In the genomic region with DNA sequence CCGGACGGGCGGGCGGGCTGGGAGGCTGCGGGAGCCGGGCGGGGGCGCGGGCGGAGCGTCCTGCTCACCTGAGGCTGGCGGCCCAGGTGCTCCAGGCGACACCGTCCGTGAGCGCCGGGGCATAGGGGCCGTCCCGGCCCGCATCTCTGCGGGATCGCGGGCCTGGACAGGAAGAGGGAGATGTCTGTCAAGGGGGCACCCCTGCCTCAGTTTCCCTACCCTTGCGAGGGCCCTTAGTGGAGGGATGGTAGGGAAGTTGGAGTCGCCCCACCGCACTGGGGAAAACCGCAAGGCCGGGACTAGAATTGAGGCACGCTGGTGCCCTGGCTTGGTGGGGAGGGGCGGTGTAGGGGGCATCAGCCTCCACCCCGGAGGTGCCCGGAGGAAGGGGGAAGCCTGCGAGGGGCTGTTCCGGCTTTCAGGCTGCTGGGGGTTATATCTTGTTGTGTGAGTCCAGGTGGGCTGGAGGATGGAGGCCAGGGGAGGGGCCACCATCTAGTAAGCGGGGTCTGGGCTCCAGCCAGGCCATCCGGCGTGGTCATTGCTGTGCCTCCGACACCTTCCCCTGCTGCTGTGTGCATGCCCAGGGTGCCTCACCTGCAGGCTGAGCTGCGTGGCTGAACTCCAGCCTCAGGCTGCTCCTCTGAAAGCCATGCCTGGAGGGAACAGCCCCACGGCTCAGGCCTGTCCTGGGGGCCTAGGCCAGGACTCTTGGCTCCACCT, we compare ENCODE assay signal across 8 cellular contexts. TPM values are rescaled to one million over a fixed set of nuclear protein-coding genes. Genes with fewer than 3 reads are reported as not detected.
DNase-seq lines count a peak whose midpoint lies in the region; ATAC-seq and TF ChIP-seq lines count a peak whose summit lies in the region.

No MANE protein-coding gene starts in this region.

- H3K4me3 ChIP-seq in GM23338 = peak overlapping the region; percentile 68
- H3K4me3 ChIP-seq in iPS-18a (ENCODE audit: low read length) = peak overlapping the region; percentile 67
- peak overlapping the region; percentile 59 for H3K4me3 ChIP-seq in smooth muscle cell

- H2AFZ ChIP-seq in GM23338 (no peak overlapping the region), smooth muscle cell (ENCODE audit: low read depth) (no peak overlapping the region)

- 33% methylated on average over 17 of the region's 40 CpGs for WGBS in smooth muscle cell (ENCODE audit: low lambda C conversion rate)

- no peaks in the 10 kb centered on the region for H3K9me3 Mint-ChIP-seq in GM23338

- peaks cover 14% of the 10 kb centered on the region for H3K27me3 Mint-ChIP-seq in GM23338 (ENCODE audit: insufficient read depth, low read depth, poor library complexity)

- no peaks in the 10 kb centered on the region for H3K36me3 ChIP-seq in GM23338 (ENCODE audit: insufficient read depth)
- H3K36me3 ChIP-seq in iPS-18a (ENCODE audit: control insufficient read depth, low read depth, low read length) = no peaks in the 10 kb centered on the region
- H3K36me3 ChIP-seq in smooth muscle cell (ENCODE audit: low read depth) = no peaks in the 10 kb centered on the region

- no peak overlapping the region for H3K27ac Mint-ChIP-seq in GM23338

- H3K4me1 ChIP-seq in GM23338 (ENCODE audit: insufficient read depth) (peaks cover 27% of the 10 kb centered on the region), iPS-18a (ENCODE audit: control insufficient read depth, low read depth, low read length) (peaks cover 41% of the 10 kb centered on the region), smooth muscle cell (ENCODE audit: low read depth) (peaks cover 50% of the 10 kb centered on the region)

- peaks cover 17% of the 10 kb centered on the region for H3F3A ChIP-seq in GM23338 (replicated peaks; ENCODE audit: low read depth)
- H3F3A ChIP-seq in smooth muscle cell (ENCODE audit: low read depth) = peaks cover 14% of the 10 kb centered on the region

- H3K9me2 ChIP-seq in GM23338 (ENCODE audit: insufficient read depth) = no peaks in the 10 kb centered on the region

- ATAC-seq in GM23338 (no peak), GM18517 (IDR thresholded peaks at IDR 0.05; ENCODE audit: unreplicated experiment) (no peak), GM21423 (IDR thresholded peaks at IDR 0.05; ENCODE audit: unreplicated experiment) (no peak)

- peak overlapping the region; percentile 83 for H3K4me3 Mint-ChIP-seq in GM23338

- no peak overlapping the region for H3K27ac ChIP-seq in GM23338 (ENCODE audit: low read depth)
- H3K27ac ChIP-seq in angular gyrus (ENCODE audit: low read depth, low read length) = peak overlapping the region; percentile 62
- H3K27ac ChIP-seq in iPS-18a (ENCODE audit: low read length) = no peak overlapping the region
- no peak overlapping the region for H3K27ac ChIP-seq in smooth muscle cell (ENCODE audit: low read depth)

- H3K36me3 Mint-ChIP-seq in GM23338 (ENCODE audit: low read depth) = peaks cover 4% of the 10 kb centered on the region; the same call in 2 of the 3 replicates

- no peak for DNase-seq in GM23338 (ENCODE audit: low spot score)
- no peak for DNase-seq in smooth muscle cell (lab: John Stamatoyannopoulos, UW; ENCODE audit: unreplicated experiment)
- no peak for DNase-seq in NCI-H526 (lab: John Stamatoyannopoulos, UW)
- no peak for DNase-seq in head of caudate nucleus

- peaks cover 31% of the 10 kb centered on the region for H3K4me1 Mint-ChIP-seq in GM23338

- H4K20me1 ChIP-seq in GM23338 (replicated peaks; ENCODE audit: insufficient read depth) (no peaks in the 10 kb centered on the region), smooth muscle cell (ENCODE audit: low read depth) (peaks cover 26% of the 10 kb centered on the region)

- intact Hi-C loops in head of caudate nucleus (cut with DNase I) = no loop called here

- H3K4me2 ChIP-seq in GM23338 = peak overlapping the region; percentile 88
- H3K4me2 ChIP-seq in smooth muscle cell = peak overlapping the region; percentile 97

- H3K9ac ChIP-seq in iPS-18a (ENCODE audit: low read length) = peak overlapping the region; percentile 28
- H3K9ac ChIP-seq in smooth muscle cell (ENCODE audit: low read depth) = peak overlapping the region; percentile 43

- TF ChIP-seq CTCF in GM23338 (conservative IDR thresholded peaks at IDR 0.05; ENCODE audit: low read depth in 2 of 2) (no peak), smooth muscle cell (IDR thresholded peaks at IDR 0.05; ENCODE audit: borderline replicate concordance, insufficient read depth, poor library complexity, severe bottlenecking) (no peak)

- H3K27me3 ChIP-seq in GM23338 (ENCODE audit: insufficient read depth) = no peaks in the 10 kb centered on the region
- peaks cover 10% of the 10 kb centered on the region for H3K27me3 ChIP-seq in iPS-18a (ENCODE audit: control insufficient read depth, insufficient read depth, low read length)
- H3K27me3 ChIP-seq in smooth muscle cell (ENCODE audit: low read depth) = no peaks in the 10 kb centered on the region

- no peaks in the 10 kb centered on the region for H3K9me3 ChIP-seq in iPS-18a (ENCODE audit: control insufficient read depth, low read depth, low read length)
- no peaks in the 10 kb centered on the region for H3K9me3 ChIP-seq in smooth muscle cell (replicated peaks; ENCODE audit: low read depth)

- H3K79me2 ChIP-seq in GM23338 (replicated peaks; ENCODE audit: insufficient read depth) (0 out of 2 replicates have a peak, but pooled peaks cover 2% of the 10 kb centered on the region), smooth muscle cell (ENCODE audit: low read depth) (peaks cover 16% of the 10 kb centered on the region)

TF ChIP-seq in GM23338, 12 proteins besides CTCF, POLR2A, EP300 and RAD21 (continues in another document):
- no peak for TF ChIP-seq STAT1 (IDR thresholded peaks at IDR 0.05; ENCODE audit: unreplicated experiment)
- no peak for TF ChIP-seq POLR2AphosphoS5 (IDR thresholded peaks at IDR 0.05; ENCODE audit: low read depth)

RNA-seq across cellular contexts. Expression of a gene that starts 0.6 kb away (rescaled TPM):
- 21.9 and 31.5 TPM in 2 replicates for total RNA-seq in GM23338 (2014; rRNA removed; shearing (Covaris generic))
- polyA plus RNA-seq in GM23338 (2016; fragmentation: Nextera tagmentation; extraction: Ambion mirVana) = 7.2 and 7.9 TPM in 2 replicates
- total RNA-seq in smooth muscle cell = 25.1 and 29.5 TPM in 2 replicates
- 79.2 and 156 TPM in 2 replicates for polyA plus RNA-seq in smooth muscle cell

RNA-seq across cellular contexts. Expression of a gene that starts 13.4 kb away (rescaled TPM):
- total RNA-seq in GM23338 (2014; rRNA removed; shearing (Covaris generic)) = 0.45 and 1.2 TPM in 2 replicates
- polyA plus RNA-seq in GM23338 (2016; fragmentation: Nextera tagmentation; extraction: Ambion mirVana) (1.1 and 1.3 TPM in 2 replicates), smooth muscle cell (0.86 and 2.6 TPM in 2 replicates)
- 0.09 and 0.40 TPM in 2 replicates for total RNA-seq in smooth muscle cell

RNA-seq across cellular contexts. Expression of a gene that starts 15.0 kb away (rescaled TPM):
- 1.7 and 1.8 TPM in 2 replicates for total RNA-seq in GM23338 (2014; rRNA removed; shearing (Covaris generic))
- polyA plus RNA-seq in GM23338 (2016; fragmentation: Nextera tagmentation; extraction: Ambion mirVana) (1.6 and 2.6 TPM in 2 replicates), smooth muscle cell (6.1 and 30.1 TPM in 2 replicates)
- 5.3 and 10.1 TPM in 2 replicates for total RNA-seq in smooth muscle cell

RNA-seq across cellular contexts. Expression of a gene that starts 29.0 kb away (rescaled TPM):
- total RNA-seq in GM23338 (2014; rRNA removed; shearing (Covaris generic)) = 158 and 173 TPM in 2 replicates
- polyA plus RNA-seq in GM23338 (2016; fragmentation: Nextera tagmentation; extraction: Ambion mirVana) (319 and 344 TPM in 2 replicates), smooth muscle cell (147 and 161 TPM in 2 replicates)
- 99.0 and 99.6 TPM in 2 replicates for total RNA-seq in smooth muscle cell

RNA-seq across cellular contexts. Expression of a gene that starts 35.5 kb away (rescaled TPM):
- total RNA-seq in GM23338 (2014; rRNA removed; shearing (Covaris generic)) = 61.4 and 63.4 TPM in 2 replicates
- polyA plus RNA-seq in GM23338 (2016; fragmentation: Nextera tagmentation; extraction: Ambion mirVana) (32.3 and 37.8 TPM in 2 replicates), smooth muscle cell (20.2 and 27.4 TPM in 2 replicates)
- total RNA-seq in smooth muscle cell = 6.7 and 8.6 TPM in 2 replicates
